Comparison of ENCODE assay signal across 8 cellular contexts in the genomic region with DNA sequence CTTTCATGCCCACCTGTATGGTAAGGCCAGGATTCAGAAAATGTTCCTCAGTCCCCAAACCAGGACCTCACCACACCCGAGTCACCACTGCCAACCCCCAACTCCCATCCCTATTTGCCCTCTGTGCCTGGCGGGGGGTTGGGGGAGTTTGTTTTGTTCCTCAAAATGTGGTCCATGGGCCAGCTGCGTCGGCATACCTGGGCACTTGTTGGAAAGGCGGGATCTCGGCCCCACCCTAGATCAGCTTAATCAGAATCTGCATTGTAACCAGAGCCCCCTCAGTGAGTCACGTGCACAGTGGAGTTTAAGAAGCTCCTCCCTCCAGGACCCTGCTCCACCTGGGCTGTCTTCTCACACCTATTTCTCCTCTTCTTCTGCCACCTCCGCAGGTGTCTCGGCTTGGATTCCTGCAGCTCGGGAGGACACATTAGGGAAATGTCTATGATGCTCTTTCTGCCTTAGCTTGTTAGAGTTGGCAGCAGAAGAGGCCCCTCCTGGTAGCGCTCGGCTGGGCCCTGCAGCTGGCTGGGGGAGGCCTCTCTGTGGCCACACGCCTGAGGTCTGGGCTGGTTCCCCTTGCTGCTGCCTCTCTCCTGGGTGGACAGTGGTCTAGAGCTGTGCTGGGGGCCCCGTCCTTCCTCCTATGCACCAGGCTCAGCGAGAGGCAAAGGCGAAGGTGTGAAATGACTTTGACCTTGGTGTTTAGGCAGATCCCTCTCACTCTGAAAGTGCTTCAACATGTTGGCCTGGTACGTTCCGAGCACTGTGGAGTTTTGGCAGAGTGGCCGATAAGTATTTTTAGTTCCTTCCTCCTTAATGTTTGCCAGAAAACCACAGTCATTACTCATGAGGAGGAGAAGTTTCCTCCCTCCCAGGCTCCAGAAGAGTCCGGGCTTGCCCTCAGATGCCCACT. TPM values are rescaled to one million over a fixed set of nuclear protein-coding genes. Genes with fewer than 3 reads are reported as not detected.
DNase-seq lines count a peak whose midpoint lies in the region; ATAC-seq, FAIRE-seq and TF ChIP-seq lines count a peak whose summit lies in the region.

No MANE protein-coding gene starts in this region.

- H2AK5ac ChIP-seq in H1 (ENCODE audit: low read depth, low read length), result no peak overlapping the region

- H2BK20ac ChIP-seq in H1 (ENCODE audit: low read length), result no peak overlapping the region

- H3K23ac ChIP-seq in H1 (ENCODE audit: insufficient read length), result no peak overlapping the region

- H3K27ac ChIP-seq in H1 (ENCODE audit: low read depth, low read length) (no peak overlapping the region), mucosa of rectum (ENCODE audit: low read depth in 2 of 2, low read length in 2 of 2) (peak overlapping the region; percentile 58 to 68)

- TF ChIP-seq RAD21 in H1 (IDR thresholded peaks at IDR 0.05 in 1 of 2, conservative IDR thresholded peaks at IDR 0.05 in 1 of 2; ENCODE audit: low read depth in 2 of 2, low read length in 2 of 2), result no peak

- peak; percentile 67 for DNase-seq in AG09309 (ENCODE audit: low read depth)
- peak in 1 of 2 experiments; percentile 58 for DNase-seq in H1 (ENCODE audit: low read depth in 1 of 2, low spot score in 2 of 2)

- H3K36me3 ChIP-seq in H1 (ENCODE audit: control insufficient read depth in 2 of 4, insufficient read depth in 4 of 4, low read length in 3 of 4) (no peaks in the 10 kb centered on the region), mucosa of rectum (ENCODE audit: control insufficient read depth in 2 of 2, insufficient read depth in 2 of 2, low read length in 2 of 2) (no peaks in the 10 kb centered on the region)

- H2AFZ ChIP-seq in H1 (ENCODE audit: low read length), result 0 out of 2 replicates have a peak overlapping the region, but pooled peaks have one; percentile 66

- CTCF ChIA-PET in H1 (lab: Charles Lee; ENCODE audit: partially characterized antibody), result interaction anchor here (2.1 kb wide), 1 partner anchor 17 kb away, joined by 6 read pairs; no protein-coding TSS in a partner anchor

- no peaks in the 10 kb centered on the region for H3K9me3 ChIP-seq in H1 (ENCODE audit: insufficient read depth in 2 of 2, low read depth in 1 of 2, low read length in 1 of 2)
- no peaks in the 10 kb centered on the region for H3K9me3 ChIP-seq in mucosa of rectum (ENCODE audit: control insufficient read depth in 2 of 2, low read length in 2 of 2)

- no peak for FAIRE-seq in H1 (lab: Jason Lieb, UNC)

- H3K18ac ChIP-seq in H1 (ENCODE audit: extremely low read depth, low read length), result no peak overlapping the region

- no peak for TF ChIP-seq EP300 in H1 (IDR thresholded peaks at IDR 0.05; ENCODE audit: borderline replicate concordance in 1 of 2, low read depth in 2 of 2, low read length in 2 of 2)

- POLR2A ChIA-PET in H1 (lab: Charles Lee; ENCODE audit: partially characterized antibody), result interaction anchor here (0.6 to 1.9 kb wide), 2 partner anchors 23 to 41 kb away, joined by 3 to 5 read pairs; a partner anchor contains a TSS

- no peak overlapping the region for H2BK120ac ChIP-seq in H1 (replicated peaks; ENCODE audit: low read depth, low read length)

- H3K4me1 ChIP-seq in H1 (replicated peaks in 1 of 4; ENCODE audit: control insufficient read depth in 3 of 4, insufficient read depth in 4 of 4, low read length in 3 of 4), result 0 out of 7 replicates have a peak, but pooled peaks cover 0 to 2% (median under 1%) of the 10 kb centered on the region in 4 experiments
- H3K4me1 ChIP-seq in mucosa of rectum (ENCODE audit: control insufficient read depth in 2 of 2, insufficient read depth in 2 of 2, low read length in 2 of 2), result peaks cover 5 to 6% of the 10 kb centered on the region in 2 donors

- H3K79me1 ChIP-seq in H1 (ENCODE audit: low read depth, low read length), result no peaks in the 10 kb centered on the region

- no peak overlapping the region for H3K4me2 ChIP-seq in H1 (ENCODE audit: insufficient read depth in 1 of 2, low read depth in 2 of 2, low read length in 2 of 2)

- ATAC-seq in GM19452 (IDR thresholded peaks at IDR 0.05; ENCODE audit: unreplicated experiment), result peak; percentile 50
- peak; percentile 92 for ATAC-seq in SK-N-SH treated with all-trans-retinoic acid at 6 μM for 48 hours
- ATAC-seq in GM18858 (IDR thresholded peaks at IDR 0.05; ENCODE audit: unreplicated experiment), result no peak
- ATAC-seq in GM19455 (IDR thresholded peaks at IDR 0.05; ENCODE audit: unreplicated experiment), result no peak
- no peak for ATAC-seq in HG03520 (IDR thresholded peaks at IDR 0.05; ENCODE audit: unreplicated experiment)

- H4K20me1 ChIP-seq in H1 (replicated peaks in 1 of 2; ENCODE audit: control insufficient read depth in 1 of 2, insufficient read depth in 2 of 2, low read length in 2 of 2), result no peaks in the 10 kb centered on the region

- no peak overlapping the region for H4K5ac ChIP-seq in H1 (ENCODE audit: insufficient read length, low read depth, low read length)

- H2BK5ac ChIP-seq in H1 (ENCODE audit: low read depth, low read length), result no peak overlapping the region

- no peak overlapping the region for H3K4ac ChIP-seq in H1 (replicated peaks; ENCODE audit: insufficient read length, low read depth, low read length)

- peaks cover 2% of the 10 kb centered on the region; the same call in 1 of the 2 replicates for H3K23me2 ChIP-seq in H1 (ENCODE audit: low read depth, low read length)

- no peak for TF ChIP-seq POLR2A in H1 (IDR thresholded peaks at IDR 0.05; ENCODE audit: control extremely low read depth in 1 of 2, low read depth in 2 of 2, low read length in 2 of 2)

- H4K91ac ChIP-seq in H1 (replicated peaks; ENCODE audit: insufficient read length, low read length), result peak overlapping the region; percentile 12

- H3K14ac ChIP-seq in H1 (ENCODE audit: insufficient read length), result no peak overlapping the region

- H3K27me3 ChIP-seq in H1 (replicated peaks in 1 of 4; ENCODE audit: control insufficient read depth in 3 of 4, extremely low read depth in 1 of 4, insufficient read depth in 3 of 4, low read length in 3 of 4) (no peaks in the 10 kb centered on the region), mucosa of rectum (ENCODE audit: control insufficient read depth in 2 of 2, insufficient read depth in 2 of 2, low read length in 2 of 2) (no peaks in the 10 kb centered on the region)

- H4K8ac ChIP-seq in H1 (ENCODE audit: extremely low read depth, insufficient read depth, low read length), result peak overlapping the region; percentile 84; the same call in 1 of the 2 replicates

- no peak for TF ChIP-seq CTCF in AG09309 (IDR thresholded peaks at IDR 0.05; ENCODE audit: control insufficient read depth, insufficient read depth, low read depth, low read length, missing control alignments)
- no peak for TF ChIP-seq CTCF in H1 (IDR thresholded peaks at IDR 0.05; ENCODE audit: control extremely low read depth in 1 of 3, insufficient read depth in 1 of 3, low read depth in 1 of 3, low read length in 3 of 3)

- H3K56ac ChIP-seq in H1 (replicated peaks; ENCODE audit: insufficient read length, low read depth, low read length), result no peak overlapping the region

- H3K9ac ChIP-seq in H1 (replicated peaks in 1 of 4; ENCODE audit: extremely low read depth in 1 of 4, low read depth in 3 of 4, low read length in 3 of 4) (no peak overlapping the region), mucosa of rectum (ENCODE audit: low read depth in 1 of 2, low read length in 2 of 2) (peak overlapping the region in 1 of 2 donors; percentile 47)

- no peaks in the 10 kb centered on the region for H3K79me2 ChIP-seq in H1 (ENCODE audit: control insufficient read depth in 1 of 2, insufficient read depth in 2 of 2, low read length in 2 of 2)

- WGBS in H1 (ENCODE audit: extremely low coverage in 1 of 2, insufficient coverage in 1 of 2, insufficient read length in 1 of 2, insufficient replicate concordance in 2 of 2, low coverage in 1 of 2, low lambda C conversion rate in 2 of 2, missing lambda C conversion rate in 1 of 2), 2 experiments, result 86% methylated on average over 20 of the region's 20 CpGs; no CpG with 5 or more reads in 1 of the 2 experiments

- H3K4me3 ChIP-seq in AG09309 (ENCODE audit: control insufficient read depth, low read depth, low read length) (peak overlapping the region; percentile 12; the same call in 1 of the 2 replicates), H1 (ENCODE audit: extremely low read depth in 1 of 4, insufficient read depth in 2 of 4, low read depth in 3 of 4, low read length in 4 of 4) (no peak overlapping the region), mucosa of rectum (ENCODE audit: low read length in 2 of 2) (no peak overlapping the region)

- H2BK12ac ChIP-seq in H1 (ENCODE audit: low read depth, low read length), result no peak overlapping the region

- no peak overlapping the region for H2BK15ac ChIP-seq in H1 (ENCODE audit: low read length)

TF ChIP-seq in SK-N-SH treated with all-trans-retinoic acid at 6 μM for 48 hours, 23 proteins besides CTCF, POLR2A, EP300 and RAD21 (continues in another document):
- TF ChIP-seq ZFP30 (CRISPR knock-in tag; IDR thresholded peaks at IDR 0.05) (no peak), OSR1 (CRISPR knock-in tag; IDR thresholded peaks at IDR 0.05) (no peak)

TF ChIP-seq in H1, 55 proteins besides CTCF, POLR2A, EP300 and RAD21 (continues in another document):
- TF ChIP-seq POLR2AphosphoS5 (IDR thresholded peaks at IDR 0.05; ENCODE audit: low read depth, low read length), result no peak
- TF ChIP-seq, protein P1, sequence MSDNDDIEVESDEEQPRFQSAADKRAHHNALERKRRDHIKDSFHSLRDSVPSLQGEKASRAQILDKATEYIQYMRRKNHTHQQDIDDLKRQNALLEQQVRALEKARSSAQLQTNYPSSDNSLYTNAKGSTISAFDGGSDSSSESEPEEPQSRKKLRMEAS (IDR thresholded peaks at IDR 0.05), result no peak
- no peak for TF ChIP-seq CHD2 (IDR thresholded peaks at IDR 0.05; ENCODE audit: low read length)
- no peak for TF ChIP-seq CREB1 (IDR thresholded peaks at IDR 0.05)

RNA-seq across cellular contexts. Expression of a gene that starts 41.8 kb away (rescaled TPM):
- 119 and 131 TPM in 2 replicates for total RNA-seq in H1 (2021; fragmentation: NEBNext Ultra II Directional; extraction: Animal tissue kit (Norgen Biotek cat#: 25700))
- 47.9 and 65.0 TPM in 2 replicates for polyA plus RNA-seq in H1 (2011; rRNA removed)
- polyA plus RNA-seq in H1 (2011; cell fraction: cytosol; rRNA removed), result 93.6 TPM
- polyA plus RNA-seq in H1 (2011; cell fraction: nucleus; rRNA removed), result 21.4 TPM
- polyA plus RNA-seq in H1 (2012, experiment 1 of 2), result 82.2 to 151 TPM (median 99.7 TPM) in 4 replicates
- 162 TPM for polyA plus RNA-seq in H1 (2012, experiment 2 of 2)
- 154 TPM for polyA plus RNA-seq in H1 (2013, experiment 1 of 2)
- 157 TPM for polyA plus RNA-seq in H1 (2013, experiment 2 of 2)
- polyA minus RNA-seq in H1 (2011; rRNA and poly(A)+ RNA removed), result 25.9 and 27.4 TPM in 2 replicates
- 28.8 TPM for polyA minus RNA-seq in H1 (2011; cell fraction: cytosol; rRNA and poly(A)+ RNA removed)
- polyA minus RNA-seq in H1 (2011; cell fraction: nucleus; rRNA and poly(A)+ RNA removed), result 53.9 TPM

RNA-seq across cellular contexts. Expression of a gene that starts 41.8 kb away (rescaled TPM):
- 90.9 and 92.8 TPM in 2 replicates for total RNA-seq in H1 (2021; fragmentation: NEBNext Ultra II Directional; extraction: Animal tissue kit (Norgen Biotek cat#: 25700))
- 43.9 and 64.3 TPM in 2 replicates for polyA plus RNA-seq in H1 (2011; rRNA removed)
- polyA plus RNA-seq in H1 (2011; cell fraction: cytosol; rRNA removed), result 46.9 TPM
- 97.3 TPM for polyA plus RNA-seq in H1 (2011; cell fraction: nucleus; rRNA removed)
- 73.8 to 103 TPM (median 78.6 TPM) in 4 replicates for polyA plus RNA-seq in H1 (2012, experiment 1 of 2)
- 33.4 TPM for polyA plus RNA-seq in H1 (2012, experiment 2 of 2)
- 63.1 TPM for polyA plus RNA-seq in H1 (2013, experiment 1 of 2)
- polyA plus RNA-seq in H1 (2013, experiment 2 of 2), result 61.7 TPM
- polyA minus RNA-seq in H1 (2011; rRNA and poly(A)+ RNA removed), result 50.0 and 68.9 TPM in 2 replicates
- 27.9 TPM for polyA minus RNA-seq in H1 (2011; cell fraction: cytosol; rRNA and poly(A)+ RNA removed)
- 51.5 TPM for polyA minus RNA-seq in H1 (2011; cell fraction: nucleus; rRNA and poly(A)+ RNA removed)

Comparison
In these comparisons a context has a peak if more than half of its experiments do, and no peak if none do; other contexts are left out.
1. ATAC-seq: peak in GM19452 (single experiment) and SK-N-SH treated with all-trans-retinoic acid at 6 μM for 48 hours (single experiment); none in GM18858 (single experiment), GM19455 (single experiment) and HG03520 (single experiment).